Comparison of ENCODE assay signal across 1 cellular context in the genomic region with DNA sequence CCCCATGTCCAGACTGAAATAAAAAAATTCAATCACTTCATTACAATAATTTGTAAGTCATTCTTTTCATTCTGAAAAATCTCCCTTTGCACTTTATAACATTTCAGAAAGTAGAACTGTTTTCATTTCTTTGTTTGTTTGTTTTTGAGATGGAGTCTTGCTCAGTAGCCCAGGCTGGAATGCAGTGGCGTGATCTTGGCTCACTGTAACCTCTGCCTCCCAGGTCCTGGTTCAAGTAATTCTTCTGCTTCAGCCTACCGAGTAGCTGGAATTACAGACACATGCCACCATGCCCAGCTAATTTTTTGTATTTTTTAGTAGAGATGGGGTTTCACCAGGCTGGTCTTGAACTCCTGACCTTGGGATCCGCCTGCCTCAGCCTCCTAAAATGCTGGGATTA. TPM values are rescaled to one million over a fixed set of nuclear protein-coding genes. Genes with fewer than 3 reads are reported as not detected.
"Had no signal": no experiment of that assay in that cellular context is flagged by ENCODE, and none has a peak within 500 bp of the region (broad histone marks: within the 10 kb centered on the region; RNA-seq: fewer than 3 reads in every experiment).

No MANE protein-coding gene starts in this region.

RNA-seq across cellular contexts. Expression of gene KIAA0408, which starts 38.0 kb away (rescaled TPM):
- total RNA-seq: dermis microvascular lymphatic vessel endothelial cell had no signal
